24 cellular contexts compared by ENCODE assay signal in the genomic region with DNA sequence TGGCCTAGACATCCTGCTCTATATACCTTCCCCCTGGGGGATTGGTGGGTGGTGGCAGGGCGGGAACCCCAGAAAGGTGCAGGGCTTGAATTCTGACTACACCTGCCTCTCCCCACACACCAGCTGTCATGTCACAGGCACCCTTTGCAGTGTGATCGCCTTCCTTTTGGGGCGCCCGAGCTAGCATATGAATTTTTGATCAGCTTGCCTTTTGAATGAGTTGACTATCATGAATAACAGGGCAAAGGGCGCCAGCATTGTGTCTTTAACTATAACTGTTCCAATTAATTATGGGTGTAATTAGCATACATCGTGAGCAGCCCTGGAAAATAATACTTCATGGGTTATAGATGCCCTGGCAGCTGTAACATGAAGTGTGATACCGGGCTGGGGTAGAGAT.
DNase-seq lines count a peak whose midpoint lies in the region; ATAC-seq and TF ChIP-seq lines count a peak whose summit lies in the region.
"Had no signal": no experiment of that assay in that cellular context is flagged by ENCODE, and none has a peak within 500 bp of the region (broad histone marks: within the 10 kb centered on the region; RNA-seq: fewer than 3 reads in every experiment).

No MANE protein-coding gene starts in this region.

- H3K9me3 Mint-ChIP-seq in mesothelial cell of epicardium = no peaks in the 10 kb centered on the region
- H3K9me3 Mint-ChIP-seq: CD4-positive, alpha-beta T cell had no signal

- H3K36me3 Mint-ChIP-seq in mesothelial cell of epicardium = no peaks in the 10 kb centered on the region

- TF ChIP-seq CTCF in GM12872 (IDR thresholded peaks at IDR 0.05; ENCODE audit: insufficient read depth, low read depth, low read length) (0 out of 3 replicates have a peak, but pooled peaks have one; percentile 4), mesothelial cell of epicardium (IDR thresholded peaks at IDR 0.05; ENCODE audit: unreplicated experiment) (no peak)

- H3K27me3 Mint-ChIP-seq in mesothelial cell of epicardium (ENCODE audit: low read depth) = peaks cover 13% of the 10 kb centered on the region
- H3K27me3 Mint-ChIP-seq: CD4-positive, alpha-beta T cell had no signal

- ATAC-seq in stimulated activated naive CD8-positive, alpha-beta T cell treated with anti-CD3 and anti-CD28 coated beads, Interleukin-15, Interleukin-2, amounts not matched to agents 100 U/mL and 50 U/mL, for 24 hours = no peak
- ATAC-seq: HCT116, SK-N-SH treated with all-trans-retinoic acid at 6 μM for 48 hours had no signal

- no peak overlapping the region for H3K4me3 Mint-ChIP-seq in mesothelial cell of epicardium
- H3K4me3 Mint-ChIP-seq: CD4-positive, alpha-beta T cell had no signal

- H3K27ac Mint-ChIP-seq in mesothelial cell of epicardium = no peak overlapping the region
- H3K27ac Mint-ChIP-seq: CD4-positive, alpha-beta T cell had no signal

- no peaks in the 10 kb centered on the region for H3K4me1 Mint-ChIP-seq in mesothelial cell of epicardium

- peak; percentile 70 for DNase-seq in NCI-H2171 (lab: John Stamatoyannopoulos, UW)
- peak; percentile 40 for DNase-seq in SW480 (ENCODE audit: low spot score)
- peak; percentile 20 for DNase-seq in ecto neural progenitor cell (ENCODE audit: low spot score)
- DNase-seq in DMS53 (lab: John Stamatoyannopoulos, UW) = no peak
- DNase-seq in NCI-H187 treated with DMSO at 0.1 percent for 48 hours (lab: John Stamatoyannopoulos, UW) = no peak
- DNase-seq in stimulated activated naive CD8-positive, alpha-beta T cell treated with anti-CD3 and anti-CD28 coated beads, Interleukin-15, Interleukin-2, amounts not matched to agents 100 U/mL and 50 U/mL, for 24 hours = no peak
- no peak for DNase-seq in mesothelial cell of epicardium (ENCODE audit: low spot score in 2 of 2, unreplicated experiment in 2 of 2)
- DNase-seq: CD4-positive, alpha-beta T cell; DMS79; EL; GDM1; IMR-90; MM.1S; NCI-H1417 treated with DMSO at 0.1 percent for 48 hours; NCI-H2029; NCI-H524; NCI-H774; NK-92 treated with Interleukin-12 subunit alpha and Interleukin-12 subunit beta, amount 100 ng/mL, for 24 hours; Peyer's patch; SJCRH30; T-helper 2 cell had no signal

Comparison
In these comparisons a context has a peak if more than half of its experiments do, and no peak if none do; other contexts are left out.
1. DNase-seq: peak in NCI-H2171 (single experiment), SW480 (single experiment) and ecto neural progenitor cell (single experiment); none in DMS53 (single experiment), NCI-H187 treated with DMSO at 0.1 percent for 48 hours (single experiment), stimulated activated naive CD8-positive, alpha-beta T cell treated with anti-CD3 and anti-CD28 coated beads, Interleukin-15, Interleukin-2, amounts not matched to agents 100 U/mL and 50 U/mL, for 24 hours (single experiment) and mesothelial cell of epicardium (0 of 2).